ENCODE assay signal across 13 cellular contexts in genomic region chr1:206116873-206117150, GRCh38. TPM values are rescaled to one million over a fixed set of nuclear protein-coding genes. Genes with fewer than 3 reads are reported as not detected.
A peak's percentile ranks its signal among the peaks of the same experiment; 100 is the strongest.
DNase-seq lines count a peak whose midpoint lies in the region; ATAC-seq and TF ChIP-seq lines count a peak whose summit lies in the region.
"Had no signal": no experiment of that assay in that cellular context is flagged by ENCODE, and none has a peak within 500 bp of the region (broad histone marks: within the 10 kb centered on the region; RNA-seq: fewer than 3 reads in every experiment).

No MANE protein-coding gene starts in this region.

- peaks cover 12% of the 10 kb centered on the region for H3K4me1 Mint-ChIP-seq in central memory CD8-positive, alpha-beta T cell
- H3K4me1 Mint-ChIP-seq in mesothelial cell of epicardium (peaks cover 12% of the 10 kb centered on the region), type B pancreatic cell (ENCODE audit: unreplicated experiment) (peaks cover 16% of the 10 kb centered on the region)

- TF ChIP-seq CTCF in heart left ventricle (IDR thresholded peaks at IDR 0.05), result no peak
- no peak for TF ChIP-seq CTCF in mesothelial cell of epicardium (IDR thresholded peaks at IDR 0.05; ENCODE audit: unreplicated experiment)
- TF ChIP-seq CTCF in type B pancreatic cell (conservative IDR thresholded peaks at IDR 0.05), result no peak

- peak overlapping the region in 2 of 12 donors; percentile 33 to 56 for H3K27ac ChIP-seq in heart left ventricle
- H3K27ac ChIP-seq: transverse colon had no signal

- peaks cover 0 to 17% (median 5%) of the 10 kb centered on the region in 12 donors for H3K9me3 ChIP-seq in heart left ventricle

- peak overlapping the region in 11 of 12 donors; percentile 35 to 60 (median 51) for H3K4me3 ChIP-seq in heart left ventricle

- 20 to 27% (median 21%) methylated on average over 5 of the region's 5 CpGs for WGBS in heart left ventricle, 4 donors

- no peaks in the 10 kb centered on the region for H3K9me3 Mint-ChIP-seq in central memory CD8-positive, alpha-beta T cell
- H3K9me3 Mint-ChIP-seq in mesothelial cell of epicardium (peaks cover 18% of the 10 kb centered on the region), type B pancreatic cell (peaks cover 7% of the 10 kb centered on the region)

- no peak overlapping the region for H3K27ac Mint-ChIP-seq in central memory CD8-positive, alpha-beta T cell (ENCODE audit: low read depth)
- no peak overlapping the region for H3K27ac Mint-ChIP-seq in mesothelial cell of epicardium
- H3K27ac Mint-ChIP-seq in type B pancreatic cell, result peak overlapping the region; percentile 31
- H3K27ac Mint-ChIP-seq: activated T-helper 1 cell treated with anti-CD3 and anti-CD28 coated beads, Interleukin-12 subunit alpha, Interleukin-12 subunit beta, Interleukin-2, Interleukin-4 antibody, amounts not matched to agents 30 ng/mL and 10 ng/mL and 1 ng/mL, durations not matched to agents 14 hours and 24 hours and 36 hours had no signal

- H3K36me3 ChIP-seq in heart left ventricle, result no peaks in the 10 kb centered on the region
- H3K36me3 ChIP-seq: transverse colon had no signal

- H3K27me3 Mint-ChIP-seq in central memory CD8-positive, alpha-beta T cell, result peaks cover 60% of the 10 kb centered on the region
- H3K27me3 Mint-ChIP-seq in mesothelial cell of epicardium (ENCODE audit: low read depth) (peaks cover 52% of the 10 kb centered on the region), type B pancreatic cell (peaks cover 55% of the 10 kb centered on the region)

- peak in 1 of 4 donors; percentile 40 for ATAC-seq in heart left ventricle
- ATAC-seq in left ventricle myocardium superior, result no peak
- no peak for ATAC-seq in central memory CD8-positive, alpha-beta T cell (replicated peaks; ENCODE audit: extremely low read depth, poor library complexity, severe bottlenecking)
- no peak for ATAC-seq in GM21825 (IDR thresholded peaks at IDR 0.05; ENCODE audit: unreplicated experiment)
- ATAC-seq in HG03342 (IDR thresholded peaks at IDR 0.05; ENCODE audit: unreplicated experiment), result no peak
- ATAC-seq in HG02623 (IDR thresholded peaks at IDR 0.05; ENCODE audit: unreplicated experiment), result no peak

- no peak for TF ChIP-seq POLR2A in heart left ventricle (IDR thresholded peaks at IDR 0.05)

- no peak for DNase-seq in heart left ventricle
- no peak for DNase-seq in left ventricle myocardium superior
- no peak for DNase-seq in central memory CD8-positive, alpha-beta T cell (ENCODE audit: low spot score in 2 of 2)
- no peak for DNase-seq in mesothelial cell of epicardium (ENCODE audit: low spot score in 2 of 2, unreplicated experiment in 2 of 2)
- DNase-seq in type B pancreatic cell (ENCODE audit: extremely low spot score, unreplicated experiment), result no peak

- peak overlapping the region; percentile 23 for H3K4me3 Mint-ChIP-seq in central memory CD8-positive, alpha-beta T cell
- H3K4me3 Mint-ChIP-seq in mesothelial cell of epicardium, result peak overlapping the region; percentile 67
- H3K4me3 Mint-ChIP-seq in type B pancreatic cell, result peak overlapping the region; percentile 88
- H3K4me3 Mint-ChIP-seq: activated T-helper 1 cell treated with anti-CD3 and anti-CD28 coated beads, Interleukin-12 subunit alpha, Interleukin-12 subunit beta, Interleukin-2, Interleukin-4 antibody, amounts not matched to agents 30 ng/mL and 10 ng/mL and 1 ng/mL, durations not matched to agents 14 hours and 24 hours and 36 hours had no signal

- intact Hi-C loops in heart left ventricle (cut with DNase I) (loop anchor here in 1 of 10 donors (5.0 kb wide), 1 partner anchor 125 kb away; no protein-coding TSS in a partner anchor), left ventricle myocardium superior (cut with micrococcal nuclease) (no loop called here)

- H3K27me3 ChIP-seq in heart left ventricle, result peaks cover 0 to 19% (median 0%) of the 10 kb centered on the region in 9 donors

- peaks cover 0 to 15% (median 7%) of the 10 kb centered on the region in 12 donors for H3K4me1 ChIP-seq in heart left ventricle

- H3K36me3 Mint-ChIP-seq in central memory CD8-positive, alpha-beta T cell (ENCODE audit: insufficient read depth), result no peaks in the 10 kb centered on the region
- H3K36me3 Mint-ChIP-seq in mesothelial cell of epicardium, result peaks cover 3% of the 10 kb centered on the region
- no peaks in the 10 kb centered on the region for H3K36me3 Mint-ChIP-seq in type B pancreatic cell

RNA-seq across cellular contexts. Expression of gene AVPR1B, which starts 0.4 kb away (rescaled TPM):
- total RNA-seq in heart left ventricle, result not detected
- polyA plus RNA-seq in heart left ventricle, result not detected
- total RNA-seq in left ventricle myocardium superior, result not detected
- not detected in 3 replicates for total RNA-seq in mesothelial cell of epicardium
- total RNA-seq in type B pancreatic cell (ENCODE audit: low replicate concordance), result 0.87 and 1.0 TPM in 2 replicates
- total RNA-seq: activated T-helper 1 cell treated with anti-CD3 and anti-CD28 coated beads, Interleukin-12 subunit alpha, Interleukin-12 subunit beta, Interleukin-2, Interleukin-4 antibody, amounts not matched to agents 30 ng/mL and 10 ng/mL and 1 ng/mL, durations not matched to agents 14 hours and 24 hours and 36 hours; M059J; renal cortical epithelial cell; SK-MEL-5 had no signal

Comparison
In these comparisons a context has a peak if more than half of its experiments do, and no peak if none do; other contexts are left out.
1. H3K4me3 Mint-ChIP-seq: peak in every context shown above with its lines; median percentile 88 in type B pancreatic cell; 67 in mesothelial cell of epicardium; 23 in central memory CD8-positive, alpha-beta T cell.